Comparison of ENCODE assay signal across 10 cellular contexts in genomic region chr18:48994044-48994651, GRCh38. TPM values are rescaled to one million over a fixed set of nuclear protein-coding genes. Genes with fewer than 3 reads are reported as not detected.
A peak's percentile ranks its signal among the peaks of the same experiment; 100 is the strongest.
DNase-seq lines count a peak whose midpoint lies in the region; ATAC-seq and TF ChIP-seq lines count a peak whose summit lies in the region.
"Had no signal": no experiment of that assay in that cellular context is flagged by ENCODE, and none has a peak within 500 bp of the region (broad histone marks: within the 10 kb centered on the region; RNA-seq: fewer than 3 reads in every experiment).

No MANE protein-coding gene starts in this region.

- CTCF ChIA-PET in activated CD4-positive, alpha-beta T cell treated with anti-CD3 and anti-CD28 coated beads for 36 hours (lab: Charles Lee): interaction anchor here (0.8 kb wide), 1 partner anchor 11 kb away, joined by 5 read pairs; no protein-coding TSS in a partner anchor
- CTCF ChIA-PET in CD8-positive, alpha-beta T cell (lab: Charles Lee): no interaction called here

- no peak overlapping the region for H3K4me3 ChIP-seq in SJSA1
- no peak overlapping the region for H3K4me3 ChIP-seq in heart left ventricle
- peak overlapping the region; percentile 15 for H3K4me3 ChIP-seq in skeletal muscle satellite cell (ENCODE audit: low read length)
- no peak overlapping the region for H3K4me3 ChIP-seq in CD8-positive, alpha-beta T cell (ENCODE audit: low read depth, low read length)
- H3K4me3 ChIP-seq: pancreas had no signal

- H3K27ac ChIP-seq in SJSA1 (peak overlapping the region; percentile 71), heart left ventricle (peak overlapping the region in 10 of 12 donors; percentile 33 to 82 (median 66))
- H3K27ac ChIP-seq in CD8-positive, alpha-beta T cell (ENCODE audit: low read depth, low read length): no peak overlapping the region
- H3K27ac ChIP-seq: pancreas had no signal

- H3K36me3 ChIP-seq in SJSA1 (no peaks in the 10 kb centered on the region), heart left ventricle (no peaks in the 10 kb centered on the region), skeletal muscle satellite cell (ENCODE audit: insufficient read depth, low read length) (no peaks in the 10 kb centered on the region)
- no peaks in the 10 kb centered on the region for H3K36me3 ChIP-seq in CD8-positive, alpha-beta T cell (ENCODE audit: insufficient read depth, low read length)
- H3K36me3 ChIP-seq: pancreas had no signal

- peak overlapping the region; percentile 59 for H3K4me2 ChIP-seq in skeletal muscle satellite cell (ENCODE audit: low read length)

- H3K4me1 ChIP-seq in SJSA1 (replicated peaks) (peaks cover 99% of the 10 kb centered on the region), heart left ventricle (peaks cover 3 to 83% (median 60%) of the 10 kb centered on the region in 12 donors), skeletal muscle satellite cell (ENCODE audit: control insufficient read depth, insufficient read depth, low read length) (peaks cover 78% of the 10 kb centered on the region)
- peaks cover 12% of the 10 kb centered on the region for H3K4me1 ChIP-seq in CD8-positive, alpha-beta T cell (ENCODE audit: insufficient read depth, low read length)

- H3K4me3 Mint-ChIP-seq in activated CD4-positive, alpha-beta T cell treated with anti-CD3 and anti-CD28 coated beads for 36 hours: no peak overlapping the region
- H3K4me3 Mint-ChIP-seq in CD8-positive, alpha-beta T cell: no peak overlapping the region

- H3K36me3 Mint-ChIP-seq in activated CD4-positive, alpha-beta T cell treated with anti-CD3 and anti-CD28 coated beads for 36 hours (ENCODE audit: low read depth): no peaks in the 10 kb centered on the region
- H3K36me3 Mint-ChIP-seq in CD8-positive, alpha-beta T cell: no peaks in the 10 kb centered on the region

- ATAC-seq in heart left ventricle (peak in 3 of 4 donors; percentile 36 to 43 (median 38)), HG03354 (IDR thresholded peaks at IDR 0.05; ENCODE audit: poor library complexity, severe bottlenecking, unreplicated experiment) (no peak), GM18907 (IDR thresholded peaks at IDR 0.05; ENCODE audit: unreplicated experiment) (no peak)
- no peak for ATAC-seq in activated CD4-positive, alpha-beta T cell treated with anti-CD3 and anti-CD28 coated beads for 36 hours
- ATAC-seq in CD8-positive, alpha-beta T cell: no peak

- no peaks in the 10 kb centered on the region for H3K9me3 Mint-ChIP-seq in activated CD4-positive, alpha-beta T cell treated with anti-CD3 and anti-CD28 coated beads for 36 hours (ENCODE audit: low read depth)
- no peaks in the 10 kb centered on the region for H3K9me3 Mint-ChIP-seq in CD8-positive, alpha-beta T cell

- H3K9me3 ChIP-seq in SJSA1 (replicated peaks) (no peaks in the 10 kb centered on the region), heart left ventricle (no peaks in the 10 kb centered on the region), skeletal muscle satellite cell (replicated peaks; ENCODE audit: low read length) (no peaks in the 10 kb centered on the region)
- H3K9me3 ChIP-seq in CD8-positive, alpha-beta T cell (ENCODE audit: low read length): no peaks in the 10 kb centered on the region
- H3K9me3 ChIP-seq: pancreas had no signal

- no peak overlapping the region for H3K27ac Mint-ChIP-seq in activated CD4-positive, alpha-beta T cell treated with anti-CD3 and anti-CD28 coated beads for 36 hours
- H3K27ac Mint-ChIP-seq in CD8-positive, alpha-beta T cell: no peak overlapping the region

- intact Hi-C loops in heart left ventricle (cut with DNase I): no loop called here
- intact Hi-C loops in activated CD4-positive, alpha-beta T cell treated with anti-CD3 and anti-CD28 coated beads for 36 hours (cut with DNase I, micrococcal nuclease): no loop called here
- intact Hi-C loops in CD8-positive, alpha-beta T cell (cut with DNase I, micrococcal nuclease): no loop called here

- H3K4me1 Mint-ChIP-seq in activated CD4-positive, alpha-beta T cell treated with anti-CD3 and anti-CD28 coated beads for 36 hours: peaks cover 17% of the 10 kb centered on the region
- H3K4me1 Mint-ChIP-seq in CD8-positive, alpha-beta T cell (ENCODE audit: low read depth): peaks cover 15% of the 10 kb centered on the region

- TF ChIP-seq POLR2A in heart left ventricle (IDR thresholded peaks at IDR 0.05): no peak

- no peak for TF ChIP-seq CTCF in heart left ventricle (IDR thresholded peaks at IDR 0.05)
- no peak for TF ChIP-seq CTCF in CD8-positive, alpha-beta T cell (IDR thresholded peaks at IDR 0.05)

- no peaks in the 10 kb centered on the region for H3K27me3 Mint-ChIP-seq in activated CD4-positive, alpha-beta T cell treated with anti-CD3 and anti-CD28 coated beads for 36 hours
- H3K27me3 Mint-ChIP-seq in CD8-positive, alpha-beta T cell (ENCODE audit: low read depth): peaks cover 5% of the 10 kb centered on the region

- peak overlapping the region; percentile 78 for H3K9ac ChIP-seq in skeletal muscle satellite cell (ENCODE audit: low read depth, low read length)

- no peaks in the 10 kb centered on the region for H3K27me3 ChIP-seq in SJSA1 (replicated peaks)
- H3K27me3 ChIP-seq in heart left ventricle: no peaks in the 10 kb centered on the region
- no peaks in the 10 kb centered on the region for H3K27me3 ChIP-seq in skeletal muscle satellite cell (ENCODE audit: control insufficient read depth, insufficient read depth, low read length)
- H3K27me3 ChIP-seq in CD8-positive, alpha-beta T cell (ENCODE audit: insufficient read depth, low read length): no peaks in the 10 kb centered on the region
- H3K27me3 ChIP-seq: pancreas had no signal

- POLR2A ChIA-PET in activated CD4-positive, alpha-beta T cell treated with anti-CD3 and anti-CD28 coated beads for 36 hours (lab: Charles Lee): no interaction called here
- POLR2A ChIA-PET in CD8-positive, alpha-beta T cell (lab: Charles Lee): no interaction called here

- 37 to 51% (median 39%) methylated on average over 15 of the region's 15 CpGs for WGBS in heart left ventricle, 4 donors

- DNase-seq in EH (ENCODE audit: low read depth) (peak; percentile 98), SJSA1 (ENCODE audit: low read depth in 1 of 2, low spot score in 2 of 2) (peak; percentile 65 to 90), heart left ventricle (peak in 4 of 5 donors; percentile 46 to 61 (median 52))
- no peak for DNase-seq in activated CD4-positive, alpha-beta T cell treated with anti-CD3 and anti-CD28 coated beads for 36 hours
- no peak for DNase-seq in CD8-positive, alpha-beta T cell
- DNase-seq: activated CD4-positive, alpha-beta T cell treated with anti-CD3 and anti-CD28 coated beads for 4 hours; pancreas had no signal

RNA-seq across cellular contexts. Expression of gene SMAD7, which starts 43.4 kb away (rescaled TPM):
- 52.2 and 64.5 TPM in 2 replicates for total RNA-seq in SJSA1 (2014; rRNA removed; shearing (Covaris generic))
- total RNA-seq in heart left ventricle: 10 to 100 TPM; 16.3 to 32.0 (median 19.9) TPM
- polyA plus RNA-seq in heart left ventricle: 10 to 100 TPM in 1 of 2 donors, 1 to 10 TPM in 1; 9.1 to 21.2 TPM
- total RNA-seq in skeletal muscle satellite cell (2012; rRNA removed): 4.8 and 7.6 TPM in 2 replicates
- total RNA-seq in activated CD4-positive, alpha-beta T cell treated with anti-CD3 and anti-CD28 coated beads for 36 hours: 1 to 10 TPM; 7.2 to 9.3 TPM
- 100 to 1,000 TPM; 227 to 236 TPM for total RNA-seq in CD8-positive, alpha-beta T cell

Comparison
In these comparisons a context has a peak if more than half of its experiments do, and no peak if none do; other contexts are left out.
1. DNase-seq: peak in EH (single experiment), SJSA1 (2 of 2) and heart left ventricle (4 of 5); none in activated CD4-positive, alpha-beta T cell treated with anti-CD3 and anti-CD28 coated beads for 36 hours (single experiment) and CD8-positive, alpha-beta T cell (0 of 7).
2. ATAC-seq: peak in heart left ventricle (3 of 4); none in activated CD4-positive, alpha-beta T cell treated with anti-CD3 and anti-CD28 coated beads for 36 hours (single experiment), HG03354 (single experiment), CD8-positive, alpha-beta T cell (single experiment) and GM18907 (single experiment).